24 cellular contexts compared by ENCODE assay signal in genomic region chr7:2114926-2115738, GRCh38.
A peak's percentile ranks its signal among the peaks of the same experiment; 100 is the strongest.
DNase-seq lines count a peak whose midpoint lies in the region; TF ChIP-seq lines count a peak whose summit lies in the region.
"Had no signal": no experiment of that assay in that cellular context is flagged by ENCODE, and none has a peak within 500 bp of the region (broad histone marks: within the 10 kb centered on the region; RNA-seq: fewer than 3 reads in every experiment).

No MANE protein-coding gene starts in this region.

- TF ChIP-seq CTCF in breast epithelium (IDR thresholded peaks at IDR 0.05), result no peak
- no peak for TF ChIP-seq CTCF in MCF 10A (IDR thresholded peaks at IDR 0.05; ENCODE audit: unreplicated experiment)
- TF ChIP-seq CTCF in HL-60 (IDR thresholded peaks at IDR 0.05; ENCODE audit: insufficient read depth, low read length), result no peak
- TF ChIP-seq CTCF in dorsolateral prefrontal cortex (IDR thresholded peaks at IDR 0.05 in 54 of 56, conservative IDR thresholded peaks at IDR 0.05 in 2 of 56; ENCODE audit: low read depth in 1 of 56, partially characterized antibody in 56 of 56), result no peak
- no peak for TF ChIP-seq CTCF in neural progenitor cell (IDR thresholded peaks at IDR 0.05)

- H3K27ac ChIP-seq in breast epithelium (peak overlapping the region; percentile 35 to 52), HL-60 (replicated peaks) (peak overlapping the region; percentile 48), dorsolateral prefrontal cortex (peak overlapping the region in 48 of 59 donors; percentile 40 to 91 (median 84)), skeletal muscle tissue (ENCODE audit: low read depth, low read length) (peak overlapping the region; percentile 45), neural progenitor cell (no peak overlapping the region)

- CTCF ChIA-PET in MCF 10A (lab: Yijun Ruan, JAX), result interaction anchor here (0.7 kb wide), 1 partner anchor 527 kb away, joined by 3 read pairs; no protein-coding TSS in a partner anchor

- H2AFZ ChIP-seq in neural progenitor cell (replicated peaks), result no peak overlapping the region

- no peak for TF ChIP-seq POLR2A in breast epithelium (IDR thresholded peaks at IDR 0.05)

- H3K27ac Mint-ChIP-seq in MCF 10A (ENCODE audit: low read depth, unreplicated experiment) (no peak overlapping the region), neural progenitor cell (no peak overlapping the region)
- H3K27ac Mint-ChIP-seq: activated CD4-positive, alpha-beta memory T cell treated with anti-CD3 and anti-CD28 coated beads, Interleukin-2, amount 10 ng/mL, durations not matched to agents 7 days and 5 days; memory B cell; T-helper 17 cell had no signal

- DNase-seq in breast epithelium (ENCODE audit: low spot score in 2 of 2) (no peak), MCF 10A (ENCODE audit: unreplicated experiment) (no peak), HL-60 (ENCODE audit: low read depth in 1 of 2, low spot score in 1 of 2) (no peak), dorsolateral prefrontal cortex (no peak), kidney tubule cell (ENCODE audit: low spot score) (no peak), neural progenitor cell (ENCODE audit: low spot score) (no peak), germinal center (ENCODE audit: low spot score) (no peak)
- DNase-seq: activated CD4-positive, alpha-beta memory T cell treated with anti-CD3 and anti-CD28 coated beads, Interleukin-2, amount 10 ng/mL, durations not matched to agents 7 days and 5 days; activated CD4-positive, CD25-positive, alpha-beta regulatory T cell treated with anti-CD3 and anti-CD28 coated beads, Interleukin-2, amount 50 U/mL, for 72 hours; activated CD8-positive, alpha-beta memory T cell treated with anti-CD3 and anti-CD28 coated beads, Interleukin-2, amount 50 U/mL, for 4 hours; activated naive CD4-positive, alpha-beta T cell treated with Interleukin-2 at 50 U/mL for 16 hours; Calu3; cerebellar nuclear complex; hippocampal formation; KBM-7; left colon; MM.1S; NCI-H1105 treated with DMSO at 0.1 percent for 48 hours; NCI-H187 treated with DMSO at 0.1 percent for 48 hours; NCI-H2171 treated with DMSO at 0.1 percent for 48 hours; stimulated activated CD4-positive, alpha-beta T cell treated with anti-CD3 and anti-CD28 coated beads, Interleukin-4, amount 100 ng/mL, for 4 hours; T-helper 17 cell had no signal

- intact Hi-C loops in breast epithelium (cut with DNase I; ENCODE audit: low total_unique reads) (no loop called here), MCF 10A (cut with micrococcal nuclease) (no loop called here), dorsolateral prefrontal cortex (cut with DNase I) (no loop called here)

- H3K27me3 Mint-ChIP-seq in MCF 10A (ENCODE audit: insufficient read depth, unreplicated experiment), result no peaks in the 10 kb centered on the region
- H3K27me3 Mint-ChIP-seq in neural progenitor cell (ENCODE audit: insufficient read depth, low read depth), result peaks cover 8% of the 10 kb centered on the region
- H3K27me3 Mint-ChIP-seq: activated CD4-positive, alpha-beta memory T cell treated with anti-CD3 and anti-CD28 coated beads, Interleukin-2, amount 10 ng/mL, durations not matched to agents 7 days and 5 days; memory B cell; T-helper 17 cell had no signal

- no peak overlapping the region for H3K4me2 ChIP-seq in neural progenitor cell

- H4K20me1 ChIP-seq in neural progenitor cell (ENCODE audit: low read depth), result peaks cover 6% of the 10 kb centered on the region

- H3K36me3 Mint-ChIP-seq in MCF 10A (ENCODE audit: insufficient read depth, unreplicated experiment), result peaks cover 5% of the 10 kb centered on the region
- peaks cover 8% of the 10 kb centered on the region for H3K36me3 Mint-ChIP-seq in neural progenitor cell

- H3K4me3 Mint-ChIP-seq in MCF 10A (ENCODE audit: unreplicated experiment) (no peak overlapping the region), neural progenitor cell (no peak overlapping the region)
- H3K4me3 Mint-ChIP-seq: activated CD4-positive, alpha-beta memory T cell treated with anti-CD3 and anti-CD28 coated beads, Interleukin-2, amount 10 ng/mL, durations not matched to agents 7 days and 5 days; memory B cell; T-helper 17 cell had no signal

- H3K9ac ChIP-seq in skeletal muscle tissue (ENCODE audit: low read depth in 1 of 3, low read length in 3 of 3), result peak overlapping the region in 1 of 3 donors; percentile 70
- H3K9ac ChIP-seq in neural progenitor cell, result no peak overlapping the region

- H3K79me2 ChIP-seq in neural progenitor cell (ENCODE audit: low read depth), result no peaks in the 10 kb centered on the region

- H3K4me1 ChIP-seq in breast epithelium (peaks cover 8 to 17% of the 10 kb centered on the region in 2 donors), skeletal muscle tissue (ENCODE audit: control insufficient read depth in 3 of 3, insufficient read depth in 3 of 3, low read length in 3 of 3) (peaks cover 28 to 43% (median 29%) of the 10 kb centered on the region in 3 donors), neural progenitor cell (peaks cover 21% of the 10 kb centered on the region)

- POLR2A ChIA-PET in MCF 10A (lab: Yijun Ruan, JAX), result no interaction called here

- H3K27me3 ChIP-seq in breast epithelium (no peaks in the 10 kb centered on the region), HL-60 (ENCODE audit: insufficient read depth, poor library complexity, severe bottlenecking) (no peaks in the 10 kb centered on the region), dorsolateral prefrontal cortex (no peaks in the 10 kb centered on the region), skeletal muscle tissue (ENCODE audit: control insufficient read depth in 3 of 3, insufficient read depth in 3 of 3, low read length in 3 of 3) (no peaks in the 10 kb centered on the region), neural progenitor cell (no peaks in the 10 kb centered on the region)

- H3K9me3 Mint-ChIP-seq in MCF 10A (ENCODE audit: unreplicated experiment), result no peaks in the 10 kb centered on the region
- H3K9me3 Mint-ChIP-seq in neural progenitor cell, result no peaks in the 10 kb centered on the region
- H3K9me3 Mint-ChIP-seq: activated CD4-positive, alpha-beta memory T cell treated with anti-CD3 and anti-CD28 coated beads, Interleukin-2, amount 10 ng/mL, durations not matched to agents 7 days and 5 days had no signal

- no peak overlapping the region for H3K4me3 ChIP-seq in breast epithelium
- no peak overlapping the region for H3K4me3 ChIP-seq in HL-60 (replicated peaks; ENCODE audit: insufficient read depth, low read length)
- H3K4me3 ChIP-seq in dorsolateral prefrontal cortex, result no peak overlapping the region
- H3K4me3 ChIP-seq in skeletal muscle tissue (ENCODE audit: low read length in 3 of 3), result no peak overlapping the region
- H3K4me3 ChIP-seq in neural progenitor cell, result no peak overlapping the region

- peaks cover 27% of the 10 kb centered on the region for H3K4me1 Mint-ChIP-seq in MCF 10A (ENCODE audit: insufficient read depth, unreplicated experiment)
- H3K4me1 Mint-ChIP-seq in neural progenitor cell, result peaks cover 46% of the 10 kb centered on the region

- no TSS peak for BruUV-seq in MCF 10A (replicated peaks; lab: Mats Ljungman, UMichigan)

- H3K36me3 ChIP-seq in breast epithelium (no peaks in the 10 kb centered on the region), skeletal muscle tissue (ENCODE audit: control insufficient read depth in 3 of 3, insufficient read depth in 3 of 3, low read length in 3 of 3) (no peaks in the 10 kb centered on the region), neural progenitor cell (no peaks in the 10 kb centered on the region)

- no peaks in the 10 kb centered on the region for H3F3A ChIP-seq in neural progenitor cell (ENCODE audit: low read depth)

- no peaks in the 10 kb centered on the region for H3K9me3 ChIP-seq in breast epithelium
- H3K9me3 ChIP-seq in skeletal muscle tissue (ENCODE audit: control insufficient read depth in 3 of 3, low read length in 3 of 3), result no peaks in the 10 kb centered on the region
- H3K9me3 ChIP-seq in neural progenitor cell (ENCODE audit: low read depth), result no peaks in the 10 kb centered on the region
